15 cellular contexts compared by ENCODE assay signal in genomic region chr1:87167157-87167810, GRCh38.
DNase-seq lines count a peak whose midpoint lies in the region; ATAC-seq and TF ChIP-seq lines count a peak whose summit lies in the region.
"Had no signal": no experiment of that assay in that cellular context is flagged by ENCODE, and none has a peak within 500 bp of the region (broad histone marks: within the 10 kb centered on the region; RNA-seq: fewer than 3 reads in every experiment).

No MANE protein-coding gene starts in this region.

- H3K4me2 ChIP-seq in GM23338 (no peak overlapping the region), neural progenitor cell (no peak overlapping the region)

- H3K36me3 ChIP-seq in GM23338 (ENCODE audit: insufficient read depth) (no peaks in the 10 kb centered on the region), heart right ventricle (no peaks in the 10 kb centered on the region), neural progenitor cell (no peaks in the 10 kb centered on the region)

- H3K9ac ChIP-seq in neural progenitor cell, result no peak overlapping the region

- H2AFZ ChIP-seq in GM23338 (peak overlapping the region; percentile 18; the same call in 1 of the 2 replicates), neural progenitor cell (replicated peaks) (no peak overlapping the region)

- intact Hi-C loops in heart right ventricle (cut with DNase I), result no loop called here

- TF ChIP-seq CTCF in GM23338 (conservative IDR thresholded peaks at IDR 0.05; ENCODE audit: low read depth in 2 of 2) (no peak), heart right ventricle (IDR thresholded peaks at IDR 0.05) (no peak), neural progenitor cell (IDR thresholded peaks at IDR 0.05) (no peak)

- H3K9me2 ChIP-seq in GM23338 (ENCODE audit: insufficient read depth), result peaks cover 18% of the 10 kb centered on the region; the same call in 1 of the 2 replicates

- H3K4me1 Mint-ChIP-seq in GM23338 (peaks cover 10% of the 10 kb centered on the region; the same call in 2 of the 3 replicates), neural progenitor cell (peaks cover 36% of the 10 kb centered on the region)
- H3K4me1 Mint-ChIP-seq: B cell had no signal

- H3K9me3 Mint-ChIP-seq in GM23338, result no peaks in the 10 kb centered on the region
- H3K9me3 Mint-ChIP-seq in neural progenitor cell, result no peaks in the 10 kb centered on the region
- H3K9me3 Mint-ChIP-seq: CD4-positive, alpha-beta T cell had no signal

- 56 to 67% methylated on average over 8 of the region's 8 CpGs for WGBS in heart right ventricle, 2 donors

- H3K4me1 ChIP-seq in GM23338 (ENCODE audit: insufficient read depth) (no peaks in the 10 kb centered on the region; the same call in 1 of the 2 replicates), heart right ventricle (peaks cover 0 to 9% (median 0%) of the 10 kb centered on the region in 9 donors), neural progenitor cell (peaks cover 31% of the 10 kb centered on the region)

- H3K27me3 Mint-ChIP-seq in GM23338 (ENCODE audit: insufficient read depth, low read depth, poor library complexity) (peaks cover 6% of the 10 kb centered on the region), neural progenitor cell (ENCODE audit: insufficient read depth, low read depth) (peaks cover 2% of the 10 kb centered on the region)

- H4K20me1 ChIP-seq in GM23338 (replicated peaks; ENCODE audit: insufficient read depth) (no peaks in the 10 kb centered on the region), neural progenitor cell (ENCODE audit: low read depth) (no peaks in the 10 kb centered on the region)

- H3K27ac Mint-ChIP-seq in GM23338, result no peak overlapping the region; the same call in 1 of the 2 replicates
- peak overlapping the region; percentile 47 for H3K27ac Mint-ChIP-seq in neural progenitor cell
- H3K27ac Mint-ChIP-seq: B cell; CD4-positive, alpha-beta T cell had no signal

- H3F3A ChIP-seq in GM23338 (replicated peaks; ENCODE audit: low read depth) (no peaks in the 10 kb centered on the region), neural progenitor cell (ENCODE audit: low read depth) (no peaks in the 10 kb centered on the region)

- no peak for DNase-seq in GM23338 (ENCODE audit: low spot score)
- no peak for DNase-seq in heart right ventricle
- no peak for DNase-seq in neural progenitor cell (ENCODE audit: low spot score)
- no peak for DNase-seq in NCI-H2171 (lab: John Stamatoyannopoulos, UW)
- no peak for DNase-seq in A172 (ENCODE audit: low spot score)
- no peak for DNase-seq in stimulated activated naive CD4-positive, alpha-beta T cell treated with Interleukin-2 at 50 U/mL for 16 hours (lab: John Stamatoyannopoulos, UW)
- DNase-seq in T-helper 1 cell, result no peak
- DNase-seq: Calu3; CD4-positive, alpha-beta T cell; DMS 273 treated with DMSO at 0.1 percent for 48 hours; DMS79 had no signal

- H3K79me2 ChIP-seq in GM23338 (replicated peaks; ENCODE audit: insufficient read depth), result no peaks in the 10 kb centered on the region
- H3K79me2 ChIP-seq in neural progenitor cell (ENCODE audit: low read depth), result no peaks in the 10 kb centered on the region

- H3K27ac ChIP-seq in GM23338 (ENCODE audit: low read depth) (no peak overlapping the region), angular gyrus (ENCODE audit: low read depth, low read length) (peak overlapping the region; percentile 38), heart right ventricle (peak overlapping the region in 3 of 10 donors; percentile 11 to 46 (median 29)), neural progenitor cell (no peak overlapping the region)

- H3K27me3 ChIP-seq in GM23338 (ENCODE audit: insufficient read depth), result no peaks in the 10 kb centered on the region
- peaks cover 0 to 6% (median 0%) of the 10 kb centered on the region in 7 donors for H3K27me3 ChIP-seq in heart right ventricle
- no peaks in the 10 kb centered on the region for H3K27me3 ChIP-seq in neural progenitor cell

- H3K36me3 Mint-ChIP-seq in GM23338 (ENCODE audit: low read depth), result no peaks in the 10 kb centered on the region
- H3K36me3 Mint-ChIP-seq in neural progenitor cell, result no peaks in the 10 kb centered on the region

- H3K4me3 ChIP-seq in GM23338 (no peak overlapping the region), heart right ventricle (no peak overlapping the region), neural progenitor cell (no peak overlapping the region)
- H3K4me3 ChIP-seq: GM12878 had no signal

- no peaks in the 10 kb centered on the region for H3K9me3 ChIP-seq in heart right ventricle
- no peaks in the 10 kb centered on the region for H3K9me3 ChIP-seq in neural progenitor cell (ENCODE audit: low read depth)

- ATAC-seq in GM23338 (no peak), heart right ventricle (peak in 6 of 8 donors; percentile 33 to 70 (median 53))
- ATAC-seq: GM12878, HCT116 had no signal

- no peak overlapping the region for H3K4me3 Mint-ChIP-seq in GM23338
- no peak overlapping the region for H3K4me3 Mint-ChIP-seq in neural progenitor cell
- H3K4me3 Mint-ChIP-seq: B cell; CD4-positive, alpha-beta T cell had no signal

TF ChIP-seq in GM23338, 12 proteins besides CTCF, POLR2A, EP300 and RAD21 (continues in another document):
- no peak for TF ChIP-seq POLR2AphosphoS5 (IDR thresholded peaks at IDR 0.05; ENCODE audit: low read depth)
- no peak for TF ChIP-seq ZNF114 (CRISPR knock-in tag; IDR thresholded peaks at IDR 0.05)
- no peak for TF ChIP-seq JUNB (IDR thresholded peaks at IDR 0.05; ENCODE audit: unreplicated experiment)
- TF ChIP-seq EZH2 (IDR thresholded peaks at IDR 0.05; ENCODE audit: low read depth, unreplicated experiment), result no peak
- TF ChIP-seq, protein P1, sequence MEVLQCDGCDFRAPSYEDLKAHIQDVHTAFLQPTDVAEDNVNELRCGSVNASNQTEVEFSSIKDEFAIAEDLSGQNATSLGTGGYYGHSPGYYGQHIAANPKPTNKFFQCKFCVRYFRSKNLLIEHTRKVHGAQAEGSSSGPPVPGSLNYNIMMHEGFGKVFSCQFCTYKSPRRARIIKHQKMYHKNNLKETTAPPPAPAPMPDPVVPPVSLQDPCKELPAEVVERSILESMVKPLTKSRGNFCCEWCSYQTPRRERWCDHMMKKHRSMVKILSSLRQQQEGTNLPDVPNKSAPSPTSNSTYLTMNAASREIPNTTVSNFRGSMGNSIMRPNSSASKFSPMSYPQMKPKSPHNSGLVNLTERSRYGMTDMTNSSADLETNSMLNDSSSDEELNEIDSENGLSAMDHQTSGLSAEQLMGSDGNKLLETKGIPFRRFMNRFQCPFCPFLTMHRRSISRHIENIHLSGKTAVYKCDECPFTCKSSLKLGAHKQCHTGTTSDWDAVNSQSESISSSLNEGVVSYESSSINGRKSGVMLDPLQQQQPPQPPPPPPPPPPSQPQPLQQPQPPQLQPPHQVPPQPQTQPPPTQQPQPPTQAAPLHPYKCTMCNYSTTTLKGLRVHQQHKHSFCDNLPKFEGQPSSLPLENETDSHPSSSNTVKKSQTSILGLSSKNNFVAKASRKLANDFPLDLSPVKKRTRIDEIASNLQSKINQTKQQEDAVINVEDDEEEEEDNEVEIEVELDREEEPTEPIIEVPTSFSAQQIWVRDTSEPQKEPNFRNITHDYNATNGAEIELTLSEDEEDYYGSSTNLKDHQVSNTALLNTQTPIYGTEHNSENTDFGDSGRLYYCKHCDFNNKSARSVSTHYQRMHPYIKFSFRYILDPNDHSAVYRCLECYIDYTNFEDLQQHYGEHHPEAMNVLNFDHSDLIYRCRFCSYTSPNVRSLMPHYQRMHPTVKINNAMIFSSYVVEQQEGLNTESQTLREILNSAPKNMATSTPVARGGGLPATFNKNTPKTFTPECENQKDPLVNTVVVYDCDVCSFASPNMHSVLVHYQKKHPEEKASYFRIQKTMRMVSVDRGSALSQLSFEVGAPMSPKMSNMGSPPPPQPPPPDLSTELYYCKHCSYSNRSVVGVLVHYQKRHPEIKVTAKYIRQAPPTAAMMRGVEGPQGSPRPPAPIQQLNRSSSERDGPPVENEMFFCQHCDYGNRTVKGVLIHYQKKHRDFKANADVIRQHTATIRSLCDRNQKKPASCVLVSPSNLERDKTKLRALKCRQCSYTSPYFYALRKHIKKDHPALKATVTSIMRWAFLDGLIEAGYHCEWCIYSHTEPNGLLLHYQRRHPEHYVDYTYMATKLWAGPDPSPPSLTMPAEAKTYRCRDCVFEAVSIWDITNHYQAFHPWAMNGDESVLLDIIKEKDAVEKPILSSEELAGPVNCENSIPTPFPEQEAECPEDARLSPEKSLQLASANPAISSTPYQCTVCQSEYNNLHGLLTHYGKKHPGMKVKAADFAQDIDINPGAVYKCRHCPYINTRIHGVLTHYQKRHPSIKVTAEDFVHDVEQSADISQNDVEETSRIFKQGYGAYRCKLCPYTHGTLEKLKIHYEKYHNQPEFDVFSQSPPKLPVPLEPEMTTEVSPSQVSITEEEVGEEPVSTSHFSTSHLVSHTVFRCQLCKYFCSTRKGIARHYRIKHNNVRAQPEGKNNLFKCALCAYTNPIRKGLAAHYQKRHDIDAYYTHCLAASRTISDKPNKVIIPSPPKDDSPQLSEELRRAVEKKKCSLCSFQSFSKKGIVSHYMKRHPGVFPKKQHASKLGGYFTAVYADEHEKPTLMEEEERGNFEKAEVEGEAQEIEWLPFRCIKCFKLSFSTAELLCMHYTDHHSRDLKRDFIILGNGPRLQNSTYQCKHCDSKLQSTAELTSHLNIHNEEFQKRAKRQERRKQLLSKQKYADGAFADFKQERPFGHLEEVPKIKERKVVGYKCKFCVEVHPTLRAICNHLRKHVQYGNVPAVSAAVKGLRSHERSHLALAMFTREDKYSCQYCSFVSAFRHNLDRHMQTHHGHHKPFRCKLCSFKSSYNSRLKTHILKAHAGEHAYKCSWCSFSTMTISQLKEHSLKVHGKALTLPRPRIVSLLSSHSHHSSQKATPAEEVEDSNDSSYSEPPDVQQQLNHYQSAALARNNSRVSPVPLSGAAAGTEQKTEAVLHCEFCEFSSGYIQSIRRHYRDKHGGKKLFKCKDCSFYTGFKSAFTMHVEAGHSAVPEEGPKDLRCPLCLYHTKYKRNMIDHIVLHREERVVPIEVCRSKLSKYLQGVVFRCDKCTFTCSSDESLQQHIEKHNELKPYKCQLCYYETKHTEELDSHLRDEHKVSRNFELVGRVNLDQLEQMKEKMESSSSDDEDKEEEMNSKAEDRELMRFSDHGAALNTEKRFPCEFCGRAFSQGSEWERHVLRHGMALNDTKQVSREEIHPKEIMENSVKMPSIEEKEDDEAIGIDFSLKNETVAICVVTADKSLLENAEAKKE (CRISPR knock-in tag; IDR thresholded peaks at IDR 0.05), result no peak
